Comparison of ENCODE assay signal across 15 cellular contexts in genomic region chrX:20029728-20030127, GRCh38. TPM values are rescaled to one million over a fixed set of nuclear protein-coding genes. Genes with fewer than 3 reads are reported as not detected.
A peak's percentile ranks its signal among the peaks of the same experiment; 100 is the strongest.
DNase-seq lines count a peak whose midpoint lies in the region; ATAC-seq and TF ChIP-seq lines count a peak whose summit lies in the region.
"Had no signal": no experiment of that assay in that cellular context is flagged by ENCODE, and none has a peak within 500 bp of the region (broad histone marks: within the 10 kb centered on the region; RNA-seq: fewer than 3 reads in every experiment).

No MANE protein-coding gene starts in this region.

- no peak for TF ChIP-seq CTCF in SK-N-SH (IDR thresholded peaks at IDR 0.05)
- no peak for TF ChIP-seq CTCF in colonic mucosa (IDR thresholded peaks at IDR 0.05)
- no peak for TF ChIP-seq CTCF in transverse colon (IDR thresholded peaks at IDR 0.05)

- H3K4me1 ChIP-seq in SK-N-SH (ENCODE audit: control insufficient read depth in 1 of 2, insufficient read depth in 2 of 2, low read depth in 1 of 2, low read length in 1 of 2) (peaks cover 0 to 3% of the 10 kb centered on the region in 2 experiments; a peak in 1 of 4 replicates), colonic mucosa (peaks cover 3% of the 10 kb centered on the region), transverse colon (peaks cover 0 to 7% (median 1%) of the 10 kb centered on the region in 4 donors)
- H3K4me1 ChIP-seq: SJSA1 had no signal

- no peak overlapping the region for H3K4me2 ChIP-seq in SK-N-SH

- H3K36me3 Mint-ChIP-seq in T-helper 17 cell (ENCODE audit: low read depth) = no peaks in the 10 kb centered on the region
- H3K36me3 Mint-ChIP-seq: stimulated activated effector memory CD8-positive, alpha-beta T cell treated with anti-CD3 and anti-CD28 coated beads, Interleukin-12 subunit alpha, Interleukin-12 subunit beta, amount 100 ng/mL, for 72 hours had no signal

- no peak overlapping the region for H3K4me3 Mint-ChIP-seq in T-helper 17 cell
- H3K4me3 Mint-ChIP-seq: stimulated activated effector memory CD8-positive, alpha-beta T cell treated with anti-CD3 and anti-CD28 coated beads, Interleukin-12 subunit alpha, Interleukin-12 subunit beta, amount 100 ng/mL, for 72 hours had no signal

- in situ Hi-C loops in transverse colon (cut with MboI; ENCODE audit: low pct_ligation_motif_present in 1 of 4, low pct_unique_long_range_greater_than_20kb in 1 of 4, low sequenced_read_pairs in 3 of 4) = no loop called here

- no peak overlapping the region for H2AFZ ChIP-seq in SK-N-SH (ENCODE audit: low read depth)

- H3K36me3 ChIP-seq in SK-N-SH (replicated peaks in 1 of 2; ENCODE audit: control insufficient read depth in 1 of 2, insufficient read depth in 2 of 2, low read length in 1 of 2) (no peaks in the 10 kb centered on the region), colonic mucosa (no peaks in the 10 kb centered on the region), transverse colon (no peaks in the 10 kb centered on the region)
- H3K36me3 ChIP-seq: SJSA1 had no signal

- H3K4me1 Mint-ChIP-seq in T-helper 17 cell = peaks cover 3% of the 10 kb centered on the region
- H3K4me1 Mint-ChIP-seq: stimulated activated effector memory CD8-positive, alpha-beta T cell treated with anti-CD3 and anti-CD28 coated beads, Interleukin-12 subunit alpha, Interleukin-12 subunit beta, amount 100 ng/mL, for 72 hours had no signal

- H3K4me3 ChIP-seq in SK-N-SH (ENCODE audit: low read depth in 2 of 2, low read length in 1 of 2) (no peak overlapping the region), colonic mucosa (no peak overlapping the region), transverse colon (no peak overlapping the region)
- H3K4me3 ChIP-seq: K562, SJSA1 had no signal

- DNase-seq in SK-N-SH = no peak
- peak; percentile 65 for DNase-seq in LoVo (ENCODE audit: low spot score)
- DNase-seq in colonic mucosa = peak; percentile 82
- peak; percentile 77 for DNase-seq in transverse colon
- DNase-seq in T-helper 17 cell = no peak
- no peak for DNase-seq in sciatic nerve (ENCODE audit: low spot score)
- DNase-seq: activated CD4-positive, alpha-beta T cell treated with anti-CD3 and anti-CD28 coated beads for 4 hours; DMS79 treated with DMSO at 0.1 percent for 48 hours; left cardiac atrium; NCI-H345 had no signal

- CTCF ChIA-PET in SK-N-SH (lab: Yijun Ruan, JAX) = no interaction called here

- peaks cover 6% of the 10 kb centered on the region for H3K27me3 ChIP-seq in SK-N-SH (ENCODE audit: insufficient read depth)
- H3K27me3 ChIP-seq in colonic mucosa = no peaks in the 10 kb centered on the region
- no peaks in the 10 kb centered on the region for H3K27me3 ChIP-seq in transverse colon
- H3K27me3 ChIP-seq: SJSA1 had no signal

- peak; percentile 50 for ATAC-seq in SK-N-SH treated with all-trans-retinoic acid at 6 μM for 48 hours
- no peak for ATAC-seq in GM19455 (IDR thresholded peaks at IDR 0.05; ENCODE audit: unreplicated experiment)
- ATAC-seq in T-helper 17 cell = no peak
- no peak for ATAC-seq in sciatic nerve
- ATAC-seq: K562; left cardiac atrium; stimulated activated effector memory CD8-positive, alpha-beta T cell treated with anti-CD3 and anti-CD28 coated beads, Interleukin-12 subunit alpha, Interleukin-12 subunit beta, amount 100 ng/mL, for 72 hours had no signal

- H3K27ac ChIP-seq in SK-N-SH (ENCODE audit: low read depth in 2 of 2, low read length in 1 of 2) (no peak overlapping the region), colonic mucosa (peak overlapping the region; percentile 51), transverse colon (peak overlapping the region; percentile 60 to 66 (median 64))
- H3K27ac ChIP-seq: SJSA1 had no signal

- no peaks in the 10 kb centered on the region for H3K27me3 Mint-ChIP-seq in T-helper 17 cell

- WGBS in SK-N-SH (ENCODE audit: low lambda C conversion rate) = 29% methylated on average over 2 of the region's 2 CpGs
- 0 to 35% methylated on average over 1 to 2 of the region's 2 CpGs for WGBS in transverse colon (ENCODE audit: low coverage in 1 of 2), 2 donors

- H3F3A ChIP-seq in SK-N-SH (replicated peaks; ENCODE audit: insufficient read depth) = no peaks in the 10 kb centered on the region

- H3K9ac ChIP-seq in SK-N-SH = no peak overlapping the region
- no peak overlapping the region for H3K9ac ChIP-seq in colonic mucosa (ENCODE audit: low read depth in 2 of 2, low read length in 2 of 2)

- H4K20me1 ChIP-seq in SK-N-SH (ENCODE audit: insufficient read depth) = no peaks in the 10 kb centered on the region

- peak; percentile 21 for TF ChIP-seq POLR2A in transverse colon (IDR thresholded peaks at IDR 0.05)

- TF ChIP-seq RAD21 in SK-N-SH (IDR thresholded peaks at IDR 0.05; ENCODE audit: low read length) = no peak

- POLR2A ChIA-PET in SK-N-SH (lab: Yijun Ruan, JAX) = no interaction called here

- no peak for TF ChIP-seq EP300 in SK-N-SH (IDR thresholded peaks at IDR 0.05; ENCODE audit: borderline replicate concordance in 1 of 2, low read depth in 1 of 2, low read length in 1 of 2)
- TF ChIP-seq EP300 in transverse colon (IDR thresholded peaks at IDR 0.05; ENCODE audit: low read depth) = no peak

- intact Hi-C loops in colonic mucosa (cut with DNase I) (no loop called here), transverse colon (cut with DNase I; ENCODE audit: low total_unique reads) (no loop called here), sciatic nerve (cut with DNase I) (no loop called here)

- H3K9me2 ChIP-seq in SK-N-SH = no peaks in the 10 kb centered on the region

- H3K9me3 ChIP-seq in SK-N-SH (no peaks in the 10 kb centered on the region), colonic mucosa (no peaks in the 10 kb centered on the region), transverse colon (no peaks in the 10 kb centered on the region), T-helper 17 cell (ENCODE audit: control insufficient read depth, low read length, poor library complexity, severe bottlenecking) (no peaks in the 10 kb centered on the region)
- H3K9me3 ChIP-seq: SJSA1 had no signal

- no peaks in the 10 kb centered on the region for H3K79me2 ChIP-seq in SK-N-SH (ENCODE audit: insufficient read depth)

- H3K27ac Mint-ChIP-seq in T-helper 17 cell = no peak overlapping the region
- H3K27ac Mint-ChIP-seq: stimulated activated effector memory CD8-positive, alpha-beta T cell treated with anti-CD3 and anti-CD28 coated beads, Interleukin-12 subunit alpha, Interleukin-12 subunit beta, amount 100 ng/mL, for 72 hours had no signal

TF ChIP-seq in SK-N-SH treated with all-trans-retinoic acid at 6 μM for 48 hours, 23 proteins besides CTCF, POLR2A, EP300 and RAD21 (continues in another document):
- no peak for TF ChIP-seq PATZ1 (CRISPR knock-in tag; IDR thresholded peaks at IDR 0.05; ENCODE audit: borderline replicate concordance)
- no peak for TF ChIP-seq RARB (CRISPR knock-in tag; IDR thresholded peaks at IDR 0.05)
- TF ChIP-seq ZFP3 (CRISPR knock-in tag; IDR thresholded peaks at IDR 0.05) = no peak
- TF ChIP-seq ZNF565 (CRISPR knock-in tag; conservative IDR thresholded peaks at IDR 0.05; ENCODE audit: low read depth) = no peak
- no peak for TF ChIP-seq CSDC2 (CRISPR knock-in tag; IDR thresholded peaks at IDR 0.05)
- no peak for TF ChIP-seq ZFP30 (CRISPR knock-in tag; IDR thresholded peaks at IDR 0.05)
- TF ChIP-seq ZNF70 (CRISPR knock-in tag; IDR thresholded peaks at IDR 0.05) = no peak

TF ChIP-seq in SK-N-SH, 30 proteins besides CTCF, POLR2A, EP300 and RAD21:
- TF ChIP-seq SMC3 (IDR thresholded peaks at IDR 0.05; ENCODE audit: low read depth, low read length) (no peak), MAX (IDR thresholded peaks at IDR 0.05; ENCODE audit: low read depth) (no peak), RFX5 (IDR thresholded peaks at IDR 0.05; ENCODE audit: low read length) (no peak), TAF1 (IDR thresholded peaks at IDR 0.05; ENCODE audit: borderline replicate concordance, low read depth, low read length) (no peak), NRF1 (IDR thresholded peaks at IDR 0.05; ENCODE audit: low read depth, low read length) (no peak), YY1 (IDR thresholded peaks at IDR 0.05; ENCODE audit: low read depth) (no peak), FOSL2 (IDR thresholded peaks at IDR 0.05; ENCODE audit: borderline replicate concordance, low read depth) (no peak), ELF1 (IDR thresholded peaks at IDR 0.05) (no peak)

RNA-seq across cellular contexts. Expression of gene BCLAF3, which starts 38.9 kb away (rescaled TPM):
- 1.1 and 1.5 TPM in 2 replicates for polyA plus RNA-seq in SK-N-SH (2012; rRNA removed)
- 1.2 and 1.5 TPM in 2 replicates for polyA plus RNA-seq in SK-N-SH (2012; cell fraction: cytosol; rRNA removed)
- polyA plus RNA-seq in SK-N-SH (2012; cell fraction: nucleus; rRNA removed) = 3.5 and 5.3 TPM in 2 replicates
- total RNA-seq in colonic mucosa (10 to 100 TPM; 11.0 to 14.9 TPM), transverse colon (10 to 100 TPM; 16.5 to 20.6 (median 18.1) TPM), T-helper 17 cell (10 to 100 TPM in 1 of 2 donors, 1 to 10 TPM in 1; 6.7 to 10.0 TPM), sciatic nerve (24.9 TPM)

Comparison
In these comparisons a context has a peak if more than half of its experiments do, and no peak if none do; other contexts are left out.
1. DNase-seq: peak in LoVo (single experiment), colonic mucosa (single experiment) and transverse colon (single experiment); none in SK-N-SH (single experiment), T-helper 17 cell (0 of 3) and sciatic nerve (single experiment).
2. H3K27ac ChIP-seq: peak in colonic mucosa (single experiment) and transverse colon (4 of 4); none in SK-N-SH (0 of 2).